Comparison of ENCODE assay signal across 8 cellular contexts in genomic region chr7:66100408-66101050, GRCh38. TPM values are rescaled to one million over a fixed set of nuclear protein-coding genes. Genes with fewer than 3 reads are reported as not detected.
DNase-seq lines count a peak whose midpoint lies in the region; ATAC-seq, FAIRE-seq and TF ChIP-seq lines count a peak whose summit lies in the region.

No MANE protein-coding gene starts in this region.

- H3K27ac ChIP-seq in MM.1S (ENCODE audit: low read length), result peak overlapping the region; percentile 55; the same call in 1 of the 2 replicates
- H3K27ac ChIP-seq in dorsolateral prefrontal cortex, result peak overlapping the region in 49 of 59 donors; percentile 15 to 91 (median 75)
- H3K27ac ChIP-seq in ovary, result peak overlapping the region; percentile 78 to 93

- H3K27me3 ChIP-seq in MM.1S (replicated peaks; ENCODE audit: insufficient read depth, low read length), result no peaks in the 10 kb centered on the region
- no peaks in the 10 kb centered on the region for H3K27me3 ChIP-seq in dorsolateral prefrontal cortex
- H3K27me3 ChIP-seq in ovary, result no peaks in the 10 kb centered on the region

- no peaks in the 10 kb centered on the region for H3K9me2 ChIP-seq in MM.1S (replicated peaks; ENCODE audit: insufficient read depth, low read length)

- ATAC-seq in GM19025 (IDR thresholded peaks at IDR 0.05; ENCODE audit: low read depth, unreplicated experiment), result peak; percentile 9
- ATAC-seq in HG03159 (IDR thresholded peaks at IDR 0.05; ENCODE audit: unreplicated experiment), result no peak

- FAIRE-seq in frontal cortex (lab: Jason Lieb, UNC), result no peak

- peaks cover 8% of the 10 kb centered on the region for H3F3A ChIP-seq in MM.1S (ENCODE audit: insufficient read depth, low read length)

- 38 to 51% (median 47%) methylated on average over 12 of the region's 12 CpGs for WGBS in ovary, 3 donors

- H3K4me1 ChIP-seq in MM.1S (ENCODE audit: low read length) (0 out of 2 replicates have a peak, but pooled peaks cover 3% of the 10 kb centered on the region), ovary (ENCODE audit: insufficient read depth) (no peaks in the 10 kb centered on the region)

- peak overlapping the region; percentile 97 for H2AFZ ChIP-seq in MM.1S (ENCODE audit: low read length)

- no peak for TF ChIP-seq POLR2A in ovary (IDR thresholded peaks at IDR 0.05)

- H3K36me3 ChIP-seq in MM.1S (replicated peaks; ENCODE audit: insufficient read depth, low read length) (no peaks in the 10 kb centered on the region), ovary (no peaks in the 10 kb centered on the region)

- H4K20me1 ChIP-seq in MM.1S (ENCODE audit: insufficient read depth, low read length), result no peaks in the 10 kb centered on the region

- H3K4me2 ChIP-seq in MM.1S (ENCODE audit: low read depth, low read length), result peak overlapping the region; percentile 69

- no peaks in the 10 kb centered on the region for H3K79me2 ChIP-seq in MM.1S (ENCODE audit: low read length)

- peak overlapping the region; percentile 62 for H3K4me3 ChIP-seq in MM.1S (ENCODE audit: low read length)
- peak overlapping the region in 57 of 59 donors; percentile 14 to 61 (median 44) for H3K4me3 ChIP-seq in dorsolateral prefrontal cortex
- H3K4me3 ChIP-seq in ovary, result peak overlapping the region; percentile 35

- H3K9me3 ChIP-seq in MM.1S (replicated peaks; ENCODE audit: insufficient read depth, low read length), result no peaks in the 10 kb centered on the region
- H3K9me3 ChIP-seq in ovary, result no peaks in the 10 kb centered on the region

- no peak for TF ChIP-seq EP300 in ovary (IDR thresholded peaks at IDR 0.05)

- TF ChIP-seq CTCF in MM.1S (IDR thresholded peaks at IDR 0.05; ENCODE audit: low read length), result no peak
- TF ChIP-seq CTCF in dorsolateral prefrontal cortex (IDR thresholded peaks at IDR 0.05 in 54 of 56, conservative IDR thresholded peaks at IDR 0.05 in 2 of 56; ENCODE audit: low read depth in 1 of 56, partially characterized antibody in 56 of 56), result no peak
- no peak for TF ChIP-seq CTCF in ovary (IDR thresholded peaks at IDR 0.05)

- peak overlapping the region; percentile 57; the same call in 1 of the 2 replicates for H3K9ac ChIP-seq in MM.1S (ENCODE audit: low read length)

- intact Hi-C loops in dorsolateral prefrontal cortex (cut with DNase I), result no loop called here
- intact Hi-C loops in ovary (cut with DNase I), result no loop called here

- DNase-seq in MM.1S (no peak), dorsolateral prefrontal cortex (no peak), ovary (no peak), amygdala (lab: John Stamatoyannopoulos, UW) (no peak), middle frontal gyrus (ENCODE audit: extremely low spot score, low spot score) (no peak), frontal cortex (ENCODE audit: low spot score in 2 of 2) (no peak)

RNA-seq across cellular contexts. Expression of gene CRCP, which starts 14.1 kb away (rescaled TPM):
- total RNA-seq in dorsolateral prefrontal cortex (10 to 100 TPM; 28.7 to 54.3 (median 38.6) TPM), ovary (10 to 100 TPM; 25.0 to 46.8 (median 29.1) TPM), frontal cortex (62.4 TPM)
- 10 to 100 TPM; 23.2 to 46.1 TPM for polyA plus RNA-seq in ovary

RNA-seq across cellular contexts. Expression of gene ASL, which starts 24.9 kb away (rescaled TPM):
- 10 to 100 TPM; 12.3 to 38.5 (median 20.3) TPM for total RNA-seq in dorsolateral prefrontal cortex
- 10 to 100 TPM; 11.9 to 28.8 (median 18.6) TPM for total RNA-seq in ovary
- 10 to 100 TPM in 1 of 2 donors, 1 to 10 TPM in 1; 2.8 to 26.7 TPM for polyA plus RNA-seq in ovary
- total RNA-seq in frontal cortex, result 6.9 TPM
